8 cellular contexts compared by ENCODE assay signal in genomic region chr1:155648207-155649147, GRCh38. TPM values are rescaled to one million over a fixed set of nuclear protein-coding genes. Genes with fewer than 3 reads are reported as not detected.
DNase-seq lines count a peak whose midpoint lies in the region; ATAC-seq and TF ChIP-seq lines count a peak whose summit lies in the region.

No MANE protein-coding gene starts in this region.

- H3K27me3 Mint-ChIP-seq in brain = peaks cover 3% of the 10 kb centered on the region

- intact Hi-C loops in upper lobe of right lung (cut with DNase I) = no loop called here

- no peak overlapping the region for H3K4me3 ChIP-seq in upper lobe of right lung

- peak overlapping the region; percentile 47 for H3K27ac ChIP-seq in upper lobe of right lung

- H3K27me3 ChIP-seq in upper lobe of right lung = no peaks in the 10 kb centered on the region

- H3K4me3 Mint-ChIP-seq in brain = peak overlapping the region; percentile 41 to 85 (median 76)

- H3K36me3 ChIP-seq in upper lobe of right lung = no peaks in the 10 kb centered on the region

- H3K36me3 Mint-ChIP-seq in brain = no peaks in the 10 kb centered on the region

- peak; percentile 75 for DNase-seq in GM04503 (ENCODE audit: low read depth)
- peak; percentile 65 for DNase-seq in NCI-H345 (lab: John Stamatoyannopoulos, UW)
- DNase-seq in kidney tubule cell (ENCODE audit: low spot score) = peak; percentile 92
- DNase-seq in upper lobe of right lung = no peak
- no peak for DNase-seq in OCI-M2 (lab: John Stamatoyannopoulos, UW; ENCODE audit: unreplicated experiment)

- peaks cover 10% of the 10 kb centered on the region for H3K4me1 ChIP-seq in upper lobe of right lung

- peak; percentile 44 to 54 for TF ChIP-seq CTCF in brain (conservative IDR thresholded peaks at IDR 0.05)
- TF ChIP-seq CTCF in upper lobe of right lung (IDR thresholded peaks at IDR 0.05) = peak; percentile 46

- ATAC-seq in upper lobe of right lung = peak; percentile 91
- ATAC-seq in GM21528 (IDR thresholded peaks at IDR 0.05; ENCODE audit: low FRiP score, unreplicated experiment) = no peak
- no peak for ATAC-seq in HG02973 (IDR thresholded peaks at IDR 0.05; ENCODE audit: unreplicated experiment)

- peaks cover 0 to 7% (median 4%) of the 10 kb centered on the region in 5 experiments for H3K9me3 Mint-ChIP-seq in brain

- H3K27ac Mint-ChIP-seq in brain = peak overlapping the region; percentile 55 to 94 (median 85)

- peaks cover 34% of the 10 kb centered on the region for H3K4me1 Mint-ChIP-seq in brain

- H3K9me3 ChIP-seq in upper lobe of right lung = no peaks in the 10 kb centered on the region

RNA-seq across cellular contexts. Expression of gene MSTO1, which starts 38.5 kb away (rescaled TPM):
- polyA plus RNA-seq in brain (ENCODE audit: insufficient read depth, low read depth, low replicate concordance) = 12.4 TPM
- 25.4 TPM for total RNA-seq in upper lobe of right lung

RNA-seq across cellular contexts. Expression of gene YY1AP1, which starts 40.1 kb away (rescaled TPM):
- 70.1 TPM for polyA plus RNA-seq in brain (ENCODE audit: insufficient read depth, low read depth, low replicate concordance)
- total RNA-seq in upper lobe of right lung = 69.0 TPM

RNA-seq across cellular contexts. Expression of gene DAP3, which starts 40.4 kb away (rescaled TPM):
- 82.4 TPM for polyA plus RNA-seq in brain (ENCODE audit: insufficient read depth, low read depth, low replicate concordance)
- 79.6 TPM for total RNA-seq in upper lobe of right lung

Comparison
In these comparisons a context has a peak if more than half of its experiments do, and no peak if none do; other contexts are left out.
1. DNase-seq: peak in GM04503 (single experiment), NCI-H345 (single experiment) and kidney tubule cell (single experiment); none in upper lobe of right lung (single experiment) and OCI-M2 (single experiment).